ENCODE assay signal across 8 cellular contexts in the genomic region with DNA sequence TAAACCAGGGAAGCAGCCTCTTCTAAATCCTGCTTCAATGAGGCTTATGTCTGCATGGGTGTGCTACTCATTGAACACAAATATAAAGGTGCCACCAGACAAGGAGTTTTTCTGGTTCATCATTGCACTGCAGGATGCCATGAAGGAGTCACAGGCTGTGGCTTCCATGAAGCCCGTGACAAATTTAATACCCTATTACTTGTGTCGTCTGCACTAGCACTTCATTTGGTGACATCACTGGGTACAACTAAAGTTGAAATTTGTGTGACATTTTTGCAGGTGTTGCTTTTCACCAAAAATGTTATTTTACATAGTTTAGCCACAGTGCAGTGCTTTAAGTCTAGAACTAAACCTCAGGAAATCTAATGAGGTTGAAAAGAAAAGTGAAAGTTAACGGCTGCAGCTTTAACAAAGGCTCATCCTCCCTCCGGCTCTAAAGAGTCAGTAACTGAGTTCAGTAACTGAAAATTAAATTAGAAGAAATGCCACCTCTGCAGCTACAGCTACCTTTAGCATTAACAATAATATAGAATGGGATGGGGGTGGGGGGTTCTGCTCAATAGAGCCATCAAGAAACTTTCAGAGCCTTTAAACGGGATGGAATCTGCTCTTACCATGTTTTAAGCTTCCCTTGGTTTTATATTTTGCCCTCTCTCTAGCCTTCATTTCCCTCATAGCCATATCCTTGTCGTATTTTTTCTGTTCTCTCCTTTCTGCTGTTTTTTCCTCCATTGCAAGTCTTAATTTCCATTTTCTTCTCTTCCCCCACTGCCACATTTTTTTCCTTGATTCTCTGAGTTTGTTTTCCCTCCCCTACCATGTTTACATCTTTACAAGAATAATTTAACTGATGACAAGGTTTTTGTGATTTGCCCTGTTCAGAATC.
A peak's percentile ranks its signal among the peaks of the same experiment; 100 is the strongest.
DNase-seq lines count a peak whose midpoint lies in the region; ATAC-seq and TF ChIP-seq lines count a peak whose summit lies in the region.

No MANE protein-coding gene starts in this region.

- H3K9me3 Mint-ChIP-seq in activated T-cell treated with anti-CD3 and anti-CD28 coated beads, Interleukin-2, amount 50 U/mL, for 4 hours: no peaks in the 10 kb centered on the region

- TF ChIP-seq POLR2A in gastrocnemius medialis (IDR thresholded peaks at IDR 0.05): no peak

- no peaks in the 10 kb centered on the region for H3F3A ChIP-seq in PC-9 (ENCODE audit: insufficient read depth, low read depth)

- H3K36me3 Mint-ChIP-seq in activated T-cell treated with anti-CD3 and anti-CD28 coated beads, Interleukin-2, amount 50 U/mL, for 4 hours (ENCODE audit: insufficient read depth): no peaks in the 10 kb centered on the region

- H3K27me3 Mint-ChIP-seq in activated T-cell treated with anti-CD3 and anti-CD28 coated beads, Interleukin-2, amount 50 U/mL, for 4 hours (ENCODE audit: low read depth): peaks cover 2% of the 10 kb centered on the region

- peaks cover 13% of the 10 kb centered on the region for H3K4me1 Mint-ChIP-seq in activated T-cell treated with anti-CD3 and anti-CD28 coated beads, Interleukin-2, amount 50 U/mL, for 4 hours (ENCODE audit: low read depth)

- H3K36me3 ChIP-seq in PC-9 (ENCODE audit: low read depth) (no peaks in the 10 kb centered on the region), endocrine pancreas (ENCODE audit: control insufficient read depth, insufficient read depth, low read length) (no peaks in the 10 kb centered on the region), gastrocnemius medialis (no peaks in the 10 kb centered on the region)

- no TSS peak for BruUV-seq in PC-9 (replicated peaks; lab: Mats Ljungman, UMichigan)

- H3K4me1 ChIP-seq in PC-9 (replicated peaks; ENCODE audit: insufficient read depth): no peaks in the 10 kb centered on the region
- no peaks in the 10 kb centered on the region for H3K4me1 ChIP-seq in endocrine pancreas (ENCODE audit: control insufficient read depth, insufficient read depth, low read length)
- peaks cover 0 to 8% of the 10 kb centered on the region in 2 donors for H3K4me1 ChIP-seq in gastrocnemius medialis

- intact Hi-C loops in PC-9 (cut with micrococcal nuclease; ENCODE audit: unreplicated experiment): loop anchor here (10.0 kb wide), 1 partner anchor 172 kb away; no protein-coding TSS in a partner anchor
- intact Hi-C loops in gastrocnemius medialis (cut with DNase I; ENCODE audit: low total_unique reads): no loop called here

- H3K4me2 ChIP-seq in PC-9: peak overlapping the region; percentile 25; the same call in 1 of the 2 replicates

- H3K9me2 ChIP-seq in PC-9 (ENCODE audit: insufficient read depth): no peaks in the 10 kb centered on the region

- peaks cover 5% of the 10 kb centered on the region; the same call in 1 of the 2 replicates for H3K9me3 ChIP-seq in PC-9 (ENCODE audit: insufficient read depth, low read depth)
- H3K9me3 ChIP-seq in endocrine pancreas (ENCODE audit: control insufficient read depth, low read length): no peaks in the 10 kb centered on the region
- H3K9me3 ChIP-seq in gastrocnemius medialis: no peaks in the 10 kb centered on the region

- DNase-seq in activated T-cell treated with anti-CD3 and anti-CD28 coated beads, Interleukin-2, amount 50 U/mL, for 4 hours: no peak
- DNase-seq in activated T-cell treated with anti-CD3 and anti-CD28 coated beads for 4 hours (no peak), PC-9 (no peak), gastrocnemius medialis (no peak), mucosa of gallbladder (ENCODE audit: low spot score) (no peak), NCI-H146 (lab: John Stamatoyannopoulos, UW) (no peak)

- H3K79me2 ChIP-seq in PC-9 (ENCODE audit: low read depth): no peaks in the 10 kb centered on the region

- peak overlapping the region; percentile 86 for H3K4me3 Mint-ChIP-seq in activated T-cell treated with anti-CD3 and anti-CD28 coated beads, Interleukin-2, amount 50 U/mL, for 4 hours

- H2AFZ ChIP-seq in PC-9: 0 out of 2 replicates have a peak overlapping the region, but pooled peaks have one; percentile 6

- TF ChIP-seq CTCF in PC-9 (conservative IDR thresholded peaks at IDR 0.05): no peak
- TF ChIP-seq CTCF in gastrocnemius medialis (IDR thresholded peaks at IDR 0.05 in 4 of 5, conservative IDR thresholded peaks at IDR 0.05 in 1 of 5): no peak

- H4K20me1 ChIP-seq in PC-9 (ENCODE audit: insufficient read depth): no peaks in the 10 kb centered on the region

- POLR2A ChIA-PET in PC-9 (lab: Charles Lee; ENCODE audit: unreplicated experiment): interaction anchor here (0.6 to 0.7 kb wide), 2 partner anchors 8 to 280 kb away, joined by 3 to 6 read pairs; no protein-coding TSS in a partner anchor

- H3K27me3 ChIP-seq in PC-9 (ENCODE audit: insufficient read depth, low read depth): no peaks in the 10 kb centered on the region
- no peaks in the 10 kb centered on the region for H3K27me3 ChIP-seq in endocrine pancreas (ENCODE audit: control insufficient read depth, insufficient read depth, low read length)
- H3K27me3 ChIP-seq in gastrocnemius medialis: no peaks in the 10 kb centered on the region

- in situ Hi-C loops in gastrocnemius medialis (cut with MboI; ENCODE audit: low sequenced_read_pairs in 4 of 4): no loop called here

- H3K4me3 ChIP-seq in PC-9 (no peak overlapping the region), endocrine pancreas (ENCODE audit: control insufficient read depth, insufficient read depth, low read length) (peak overlapping the region; percentile 47), gastrocnemius medialis (peak overlapping the region; percentile 36 to 71 (median 57))

- peak; percentile 65 to 80 for ATAC-seq in activated T-cell treated with anti-CD3 and anti-CD28 coated beads, Interleukin-2, amount 50 U/mL, for 4 hours
- peak; percentile 89 for ATAC-seq in HG02623 (IDR thresholded peaks at IDR 0.05; ENCODE audit: unreplicated experiment)
- ATAC-seq in gastrocnemius medialis: no peak

- H3K9ac ChIP-seq in endocrine pancreas (ENCODE audit: control insufficient read depth, insufficient read depth, low read length): no peak overlapping the region

- H3K27ac ChIP-seq in PC-9: no peak overlapping the region
- H3K27ac ChIP-seq in gastrocnemius medialis: no peak overlapping the region

- CTCF ChIA-PET in PC-9 (lab: Charles Lee): interaction anchor here (0.6 kb wide), 1 partner anchor 1098 kb away, joined by 4 read pairs; no protein-coding TSS in a partner anchor

Comparison
In these comparisons a context has a peak if more than half of its experiments do, and no peak if none do; other contexts are left out.
1. ATAC-seq: peak in activated T-cell treated with anti-CD3 and anti-CD28 coated beads, Interleukin-2, amount 50 U/mL, for 4 hours (2 of 2) and HG02623 (single experiment); none in gastrocnemius medialis (0 of 2).